ENCODE assay signal across 22 cellular contexts in the genomic region with DNA sequence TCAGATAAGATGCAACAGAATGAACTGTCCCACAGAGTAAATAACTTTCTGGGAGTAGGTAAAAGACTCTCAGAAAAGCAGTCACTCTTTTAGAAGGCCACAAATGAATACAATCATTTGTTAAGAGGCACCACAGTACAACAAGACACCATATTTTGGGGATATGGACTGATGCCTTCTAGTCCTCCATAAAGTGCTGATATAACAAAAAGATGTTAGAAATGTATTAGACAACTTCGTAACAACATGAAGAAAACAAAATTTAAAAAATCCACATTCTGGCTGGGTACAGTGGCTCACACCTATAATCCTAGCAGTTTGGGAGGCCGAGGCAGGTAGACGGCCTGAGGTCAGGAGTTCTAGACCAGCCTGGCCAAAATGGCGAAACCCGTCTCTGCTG.
"Had no signal": no experiment of that assay in that cellular context is flagged by ENCODE, and none has a peak within 500 bp of the region (broad histone marks: within the 10 kb centered on the region; RNA-seq: fewer than 3 reads in every experiment).

No MANE protein-coding gene starts in this region.

- ATAC-seq: esophagus mucosa; heart left ventricle; left colon; mucosa of descending colon; naive thymus-derived CD8-positive, alpha-beta T cell; right cardiac atrium; stimulated activated effector memory CD8-positive, alpha-beta T cell treated with anti-CD3 and anti-CD28 coated beads, Interleukin-12 subunit alpha, Interleukin-12 subunit beta, amount 100 ng/mL, for 72 hours; stimulated activated naive CD8-positive, alpha-beta T cell treated with anti-CD3 and anti-CD28 coated beads, Interleukin-15, Interleukin-2, amounts not matched to agents 100 U/mL and 50 U/mL, for 24 hours; upper lobe of right lung had no signal

- H3K27me3 Mint-ChIP-seq: naive thymus-derived CD8-positive, alpha-beta T cell; progenitor cell of endocrine pancreas had no signal

- H3K27ac ChIP-seq: heart left ventricle, neural progenitor cell, ovary, testis, tibial nerve, upper lobe of right lung, vagina had no signal

- H3K4me3 Mint-ChIP-seq: naive thymus-derived CD8-positive, alpha-beta T cell; neural progenitor cell; stimulated activated effector memory CD8-positive, alpha-beta T cell treated with anti-CD3 and anti-CD28 coated beads, Interleukin-12 subunit alpha, Interleukin-12 subunit beta, amount 100 ng/mL, for 72 hours had no signal

- FAIRE-seq: endometrium had no signal

- H3K9ac ChIP-seq: neural progenitor cell had no signal

- H3K4me3 ChIP-seq: heart left ventricle, mucosa of descending colon, neural progenitor cell, ovary, testis, tibial nerve, upper lobe of right lung, vagina had no signal

- H3K27ac Mint-ChIP-seq: neural progenitor cell; progenitor cell of endocrine pancreas; stimulated activated effector memory CD8-positive, alpha-beta T cell treated with anti-CD3 and anti-CD28 coated beads, Interleukin-12 subunit alpha, Interleukin-12 subunit beta, amount 100 ng/mL, for 72 hours had no signal

- H3K9me3 Mint-ChIP-seq: naive thymus-derived CD8-positive, alpha-beta T cell; neural progenitor cell; stimulated activated effector memory CD8-positive, alpha-beta T cell treated with anti-CD3 and anti-CD28 coated beads, Interleukin-12 subunit alpha, Interleukin-12 subunit beta, amount 100 ng/mL, for 72 hours had no signal

- DNase-seq: cortex of kidney; effector memory CD4-positive, alpha-beta T cell; heart left ventricle; hippocampal formation; left colon; mucosa of descending colon; naive thymus-derived CD8-positive, alpha-beta T cell; nucleus accumbens; ovary; right cardiac atrium; stimulated activated CD4-positive, alpha-beta T cell treated with anti-CD3 and anti-CD28 coated beads, Interleukin-4, amount 100 ng/mL, for 1 hour; stimulated activated CD8-positive, alpha-beta memory T cell treated with anti-CD3 and anti-CD28 coated beads, Interleukin-4, amount 100 ng/mL, for 48 hours; stimulated activated naive CD8-positive, alpha-beta T cell treated with anti-CD3 and anti-CD28 coated beads, Interleukin-15, Interleukin-2, amounts not matched to agents 100 U/mL and 50 U/mL, for 24 hours; testis; upper lobe of right lung had no signal

- H2AFZ ChIP-seq: neural progenitor cell had no signal

- H3K4me2 ChIP-seq: neural progenitor cell had no signal

- H3K27me3 ChIP-seq: heart left ventricle, neural progenitor cell, ovary, testis, tibial nerve, upper lobe of right lung, vagina had no signal

- H3K9me3 ChIP-seq: heart left ventricle, mucosa of descending colon, ovary, testis, tibial nerve, upper lobe of right lung, vagina had no signal

- H3K4me1 ChIP-seq: testis, vagina had no signal

- H3K36me3 ChIP-seq: heart left ventricle, neural progenitor cell, ovary, tibial nerve, upper lobe of right lung, vagina had no signal
